In the genomic region with DNA sequence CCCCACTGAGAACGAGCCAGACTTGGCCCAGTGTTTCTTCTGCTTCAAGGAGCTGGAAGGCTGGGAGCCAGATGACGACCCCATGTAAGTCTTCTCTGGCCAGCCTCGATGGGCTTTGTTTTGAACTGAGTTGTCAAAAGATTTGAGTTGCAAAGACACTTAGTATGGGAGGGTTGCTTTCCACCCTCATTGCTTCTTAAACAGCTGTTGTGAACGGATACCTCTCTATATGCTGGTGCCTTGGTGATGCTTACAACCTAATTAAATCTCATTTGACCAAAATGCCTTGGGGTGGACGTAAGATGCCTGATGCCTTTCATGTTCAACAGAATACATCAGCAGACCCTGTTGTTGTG, we compare ENCODE assay signal across 9 cellular contexts. TPM values are rescaled to one million over a fixed set of nuclear protein-coding genes. Genes with fewer than 3 reads are reported as not detected.
DNase-seq lines count a peak whose midpoint lies in the region; ATAC-seq, FAIRE-seq and TF ChIP-seq lines count a peak whose summit lies in the region.
"Had no signal": no experiment of that assay in that cellular context is flagged by ENCODE, and none has a peak within 500 bp of the region (broad histone marks: within the 10 kb centered on the region; RNA-seq: fewer than 3 reads in every experiment).

No MANE protein-coding gene starts in this region.

- WGBS in transverse colon (ENCODE audit: low coverage in 1 of 2), 2 donors = 13 to 27% methylated on average over 2 to 5 of the region's 5 CpGs

- no peaks in the 10 kb centered on the region for H3K9me1 ChIP-seq in keratinocyte (ENCODE audit: control insufficient read depth, extremely low read depth, insufficient read depth, low read length)

- no peak for FAIRE-seq in keratinocyte (lab: Jason Lieb, UNC)

- peaks cover 0 to 10% of the 10 kb centered on the region in 2 experiments for H3K36me3 ChIP-seq in keratinocyte (ENCODE audit: control insufficient read depth in 2 of 2, extremely low read depth in 1 of 2, insufficient read depth in 2 of 2, low read length in 2 of 2)
- H3K36me3 ChIP-seq in transverse colon = no peaks in the 10 kb centered on the region
- H3K36me3 ChIP-seq: ovary had no signal

- H3K27ac ChIP-seq in keratinocyte (ENCODE audit: control insufficient read depth, insufficient read depth, low read length) (peak overlapping the region; percentile 51), transverse colon (peak overlapping the region in 1 of 4 donors; percentile 51)
- H3K27ac ChIP-seq: ovary had no signal

- H3K27me3 ChIP-seq in keratinocyte (ENCODE audit: control insufficient read depth, extremely low read depth, insufficient read depth, low read length) (no peaks in the 10 kb centered on the region), transverse colon (no peaks in the 10 kb centered on the region)
- H3K27me3 ChIP-seq: ovary had no signal

- in situ Hi-C loops in transverse colon (cut with MboI; ENCODE audit: low pct_ligation_motif_present in 1 of 4, low pct_unique_long_range_greater_than_20kb in 1 of 4, low sequenced_read_pairs in 3 of 4) = no loop called here

- no peak for DNase-seq in activated naive CD4-positive, alpha-beta T cell treated with anti-CD3 and anti-CD28 coated beads, Interleukin-2, amount 50 U/mL, for 16 hours
- DNase-seq in keratinocyte (ENCODE audit: low read depth, low spot score) = no peak
- DNase-seq in transverse colon = no peak
- no peak for DNase-seq in NCI-H1048 (lab: John Stamatoyannopoulos, UW)

- peak overlapping the region; percentile 91 for H2AFZ ChIP-seq in keratinocyte (ENCODE audit: control insufficient read depth, low read length)

- TF ChIP-seq CTCF in keratinocyte (optimal IDR thresholded peaks at IDR 0.05 in 1 of 3, IDR thresholded peaks at IDR 0.05 in 1 of 3, conservative IDR thresholded peaks at IDR 0.05 in 1 of 3; ENCODE audit: extremely low read depth in 1 of 3, insufficient read depth in 2 of 3, low read length in 3 of 3) (no peak), transverse colon (IDR thresholded peaks at IDR 0.05) (no peak)

- intact Hi-C loops in transverse colon (cut with DNase I; ENCODE audit: low total_unique reads) = no loop called here

- H3K9me3 Mint-ChIP-seq in activated naive CD4-positive, alpha-beta T cell treated with anti-CD3 and anti-CD28 coated beads, Interleukin-2, amount 50 U/mL, for 24 hours = no peaks in the 10 kb centered on the region
- no peaks in the 10 kb centered on the region for H3K9me3 Mint-ChIP-seq in activated T-helper 17 cell treated with anti-CD3 and anti-CD28 coated beads, Interleukin-2, amount 50 U/mL, for 72 hours

- TF ChIP-seq EP300 in transverse colon (IDR thresholded peaks at IDR 0.05; ENCODE audit: low read depth) = no peak

- H3K4me3 Mint-ChIP-seq in activated naive CD4-positive, alpha-beta T cell treated with anti-CD3 and anti-CD28 coated beads, Interleukin-2, amount 50 U/mL, for 24 hours = peak overlapping the region; percentile 81
- peak overlapping the region; percentile 90 for H3K4me3 Mint-ChIP-seq in activated T-helper 17 cell treated with anti-CD3 and anti-CD28 coated beads, Interleukin-2, amount 50 U/mL, for 72 hours

- peak overlapping the region; percentile 77 for H3K9ac ChIP-seq in keratinocyte (ENCODE audit: control insufficient read depth, extremely low read depth, insufficient read depth, low read length)

- H4K20me1 ChIP-seq in keratinocyte (ENCODE audit: control insufficient read depth, extremely low read depth, insufficient read depth, low read length) = no peaks in the 10 kb centered on the region

- no peak for ATAC-seq in activated T-helper 17 cell treated with anti-CD3 and anti-CD28 coated beads, Interleukin-2, amount 50 U/mL, for 72 hours (replicated peaks)
- ATAC-seq in GM18505 (IDR thresholded peaks at IDR 0.05; ENCODE audit: unreplicated experiment) = no peak
- ATAC-seq in HG03025 (IDR thresholded peaks at IDR 0.05; ENCODE audit: low FRiP score, unreplicated experiment) = no peak

- peaks cover 21% of the 10 kb centered on the region for H3K79me2 ChIP-seq in keratinocyte (ENCODE audit: control insufficient read depth, insufficient read depth, low read length)

- no peaks in the 10 kb centered on the region for H3K9me3 ChIP-seq in keratinocyte (ENCODE audit: control insufficient read depth, low read depth, low read length)
- H3K9me3 ChIP-seq in transverse colon = no peaks in the 10 kb centered on the region
- H3K9me3 ChIP-seq: ovary had no signal

- H3K4me3 ChIP-seq in keratinocyte (ENCODE audit: control insufficient read depth in 2 of 3, extremely low read depth in 1 of 3, insufficient read depth in 2 of 3, low read depth in 1 of 3, low read length in 3 of 3) = peak overlapping the region; percentile 60 to 98 (median 70)
- H3K4me3 ChIP-seq in transverse colon = peak overlapping the region in 3 of 4 donors; percentile 38 to 63 (median 62)

- H3K4me2 ChIP-seq in keratinocyte (ENCODE audit: control insufficient read depth, extremely low read depth, insufficient read depth, low read depth, low read length) = peak overlapping the region; percentile 88

- no peak for TF ChIP-seq POLR2A in transverse colon (IDR thresholded peaks at IDR 0.05)
- TF ChIP-seq POLR2A in GM18505 (IDR thresholded peaks at IDR 0.05; ENCODE audit: borderline replicate concordance, extremely low read depth, insufficient read depth, insufficient read length) = no peak

- H3K36me3 Mint-ChIP-seq in activated naive CD4-positive, alpha-beta T cell treated with anti-CD3 and anti-CD28 coated beads, Interleukin-2, amount 50 U/mL, for 24 hours = no peaks in the 10 kb centered on the region
- H3K36me3 Mint-ChIP-seq in activated T-helper 17 cell treated with anti-CD3 and anti-CD28 coated beads, Interleukin-2, amount 50 U/mL, for 72 hours (ENCODE audit: low read depth) = peaks cover 24% of the 10 kb centered on the region

- H3K27me3 Mint-ChIP-seq in activated naive CD4-positive, alpha-beta T cell treated with anti-CD3 and anti-CD28 coated beads, Interleukin-2, amount 50 U/mL, for 24 hours = no peaks in the 10 kb centered on the region
- H3K27me3 Mint-ChIP-seq in activated T-helper 17 cell treated with anti-CD3 and anti-CD28 coated beads, Interleukin-2, amount 50 U/mL, for 72 hours = no peaks in the 10 kb centered on the region

- H3K27ac Mint-ChIP-seq in activated naive CD4-positive, alpha-beta T cell treated with anti-CD3 and anti-CD28 coated beads, Interleukin-2, amount 50 U/mL, for 24 hours = no peak overlapping the region
- H3K27ac Mint-ChIP-seq in activated T-helper 17 cell treated with anti-CD3 and anti-CD28 coated beads, Interleukin-2, amount 50 U/mL, for 72 hours = peak overlapping the region; percentile 59

- H3K4me1 ChIP-seq in keratinocyte (ENCODE audit: control insufficient read depth, extremely low read depth, insufficient read depth, low read length) (peaks cover 10% of the 10 kb centered on the region), transverse colon (peaks cover 0 to 18% (median 10%) of the 10 kb centered on the region in 4 donors)

- dilution Hi-C loops in keratinocyte (cut with MboI; ENCODE audit: extremely low pct_ligation_motif_present, low sequenced_read_pairs) = no loop called here

- H3K4me1 Mint-ChIP-seq in activated naive CD4-positive, alpha-beta T cell treated with anti-CD3 and anti-CD28 coated beads, Interleukin-2, amount 50 U/mL, for 24 hours = peaks cover 4% of the 10 kb centered on the region
- H3K4me1 Mint-ChIP-seq in activated T-helper 17 cell treated with anti-CD3 and anti-CD28 coated beads, Interleukin-2, amount 50 U/mL, for 72 hours = no peaks in the 10 kb centered on the region

RNA-seq across cellular contexts. Expression of a gene that starts 0.6 kb away (rescaled TPM):
- 100 to 1,000 TPM in 1 of 2 donors, 10 to 100 TPM in 1; 68.6 to 104 TPM for total RNA-seq in activated T-helper 17 cell treated with anti-CD3 and anti-CD28 coated beads, Interleukin-2, amount 50 U/mL, for 72 hours
- 1.6 to 16.1 TPM (median 11.5 TPM) in 3 replicates for polyA plus RNA-seq in keratinocyte
- 0.72 TPM for polyA plus RNA-seq in keratinocyte (2011; ENCODE audit: low read depth)
- 2.3 and 2.6 TPM in 2 replicates for polyA plus RNA-seq in keratinocyte (2011; cell fraction: cytosol; rRNA removed)
- polyA plus RNA-seq in keratinocyte (2011; cell fraction: nucleus; rRNA removed) = 0.83 and 1.5 TPM in 2 replicates
- polyA plus RNA-seq in keratinocyte (2012; ENCODE audit: low replicate concordance) = 0.59 and 18.7 TPM in 2 replicates
- polyA minus RNA-seq in keratinocyte = 1.8 to 14.3 TPM (median 11.0 TPM) in 3 replicates
- polyA minus RNA-seq in keratinocyte (2011; cell fraction: cytosol; rRNA and poly(A)+ RNA removed) = 9.2 TPM
- polyA minus RNA-seq in keratinocyte (2011; cell fraction: nucleus; rRNA and poly(A)+ RNA removed) = 0.21 and 0.54 TPM in 2 replicates
- total RNA-seq in transverse colon = 1 to 10 TPM; 1.2 to 7.9 (median 3.6) TPM

RNA-seq across cellular contexts. Expression of a gene that starts 16.7 kb away (rescaled TPM):
- total RNA-seq in activated T-helper 17 cell treated with anti-CD3 and anti-CD28 coated beads, Interleukin-2, amount 50 U/mL, for 72 hours = not detected
- polyA plus RNA-seq in keratinocyte = not detected in 3 replicates
- not detected for polyA plus RNA-seq in keratinocyte (2011; ENCODE audit: low read depth)
- polyA plus RNA-seq in keratinocyte (2011; cell fraction: cytosol; rRNA removed) = not detected in 2 replicates
- polyA plus RNA-seq in keratinocyte (2011; cell fraction: nucleus; rRNA removed) = not detected in 2 replicates
- not detected in 2 replicates for polyA plus RNA-seq in keratinocyte (2012; ENCODE audit: low replicate concordance)
- not detected in 3 replicates for polyA minus RNA-seq in keratinocyte
- polyA minus RNA-seq in keratinocyte (2011; cell fraction: cytosol; rRNA and poly(A)+ RNA removed) = not detected
- polyA minus RNA-seq in keratinocyte (2011; cell fraction: nucleus; rRNA and poly(A)+ RNA removed) = not detected in 2 replicates
- not detected for total RNA-seq in transverse colon
- total RNA-seq: ovary had no signal

RNA-seq across cellular contexts. Expression of a gene that starts 27.5 kb away (rescaled TPM):
- 10 to 100 TPM; 44.2 to 59.4 TPM for total RNA-seq in activated T-helper 17 cell treated with anti-CD3 and anti-CD28 coated beads, Interleukin-2, amount 50 U/mL, for 72 hours
- polyA plus RNA-seq in keratinocyte = 21.6 to 32.4 TPM (median 26.7 TPM) in 3 replicates
- polyA plus RNA-seq in keratinocyte (2011; ENCODE audit: low read depth) = 8.1 TPM
- 41.6 and 43.8 TPM in 2 replicates for polyA plus RNA-seq in keratinocyte (2011; cell fraction: cytosol; rRNA removed)
- 40.5 and 55.5 TPM in 2 replicates for polyA plus RNA-seq in keratinocyte (2011; cell fraction: nucleus; rRNA removed)
- 28.3 and 30.8 TPM in 2 replicates for polyA plus RNA-seq in keratinocyte (2012; ENCODE audit: low replicate concordance)
- 18.7 to 65.4 TPM (median 36.1 TPM) in 3 replicates for polyA minus RNA-seq in keratinocyte
- polyA minus RNA-seq in keratinocyte (2011; cell fraction: cytosol; rRNA and poly(A)+ RNA removed) = 25.1 TPM
- 14.4 and 19.5 TPM in 2 replicates for polyA minus RNA-seq in keratinocyte (2011; cell fraction: nucleus; rRNA and poly(A)+ RNA removed)
- 10 to 100 TPM; 33.7 to 82.4 (median 60.4) TPM for total RNA-seq in transverse colon

RNA-seq across cellular contexts. Expression of a gene that starts 27.8 kb away (rescaled TPM):
- 100 to 1,000 TPM; 149 to 181 TPM for total RNA-seq in activated T-helper 17 cell treated with anti-CD3 and anti-CD28 coated beads, Interleukin-2, amount 50 U/mL, for 72 hours
- polyA plus RNA-seq in keratinocyte = 7.1 to 50.2 TPM (median 21.8 TPM) in 3 replicates
- not detected for polyA plus RNA-seq in keratinocyte (2011; ENCODE audit: low read depth)
- polyA plus RNA-seq in keratinocyte (2011; cell fraction: cytosol; rRNA removed) = 9.4 and 14.3 TPM in 2 replicates
- polyA plus RNA-seq in keratinocyte (2011; cell fraction: nucleus; rRNA removed) = 3.7 and 4.5 TPM in 2 replicates
- polyA plus RNA-seq in keratinocyte (2012; ENCODE audit: low replicate concordance) = 0.82 and 44.0 TPM in 2 replicates
- 8.5 to 52.2 TPM (median 34.7 TPM) in 3 replicates for polyA minus RNA-seq in keratinocyte
- 15.3 TPM for polyA minus RNA-seq in keratinocyte (2011; cell fraction: cytosol; rRNA and poly(A)+ RNA removed)
- polyA minus RNA-seq in keratinocyte (2011; cell fraction: nucleus; rRNA and poly(A)+ RNA removed) = 3.9 and 5.1 TPM in 2 replicates
- 10 to 100 TPM in 1 of 4 donors, 1 to 10 TPM in 3; 7.4 to 27.9 (median 9.4) TPM for total RNA-seq in transverse colon

RNA-seq across cellular contexts. Expression of a gene that starts 46.3 kb away (rescaled TPM):
- total RNA-seq in activated T-helper 17 cell treated with anti-CD3 and anti-CD28 coated beads, Interleukin-2, amount 50 U/mL, for 72 hours = 100 to 1,000 TPM in 1 of 2 donors, 10 to 100 TPM in 1; 90.4 to 118 TPM
- 98.8 to 298 TPM (median 103 TPM) in 3 replicates for polyA plus RNA-seq in keratinocyte
- polyA plus RNA-seq in keratinocyte (2011; ENCODE audit: low read depth) = 18.9 TPM
- polyA plus RNA-seq in keratinocyte (2011; cell fraction: cytosol; rRNA removed) = 152 and 214 TPM in 2 replicates
- 196 and 308 TPM in 2 replicates for polyA plus RNA-seq in keratinocyte (2011; cell fraction: nucleus; rRNA removed)
- polyA plus RNA-seq in keratinocyte (2012; ENCODE audit: low replicate concordance) = 92.0 and 197 TPM in 2 replicates
- 149 to 420 TPM (median 226 TPM) in 3 replicates for polyA minus RNA-seq in keratinocyte
- 340 TPM for polyA minus RNA-seq in keratinocyte (2011; cell fraction: cytosol; rRNA and poly(A)+ RNA removed)
- polyA minus RNA-seq in keratinocyte (2011; cell fraction: nucleus; rRNA and poly(A)+ RNA removed) = 94.0 and 134 TPM in 2 replicates
- total RNA-seq in transverse colon = 100 to 1,000 TPM; 102 to 121 (median 106) TPM

Comparison
In these comparisons a context has a peak if more than half of its experiments do, and no peak if none do; other contexts are left out.
1. RNA of a gene that starts 0.6 kb away (total RNA-seq): 68.6 to 104 TPM in activated T-helper 17 cell treated with anti-CD3 and anti-CD28 coated beads, Interleukin-2, amount 50 U/mL, for 72 hours; 1.2 to 7.9 TPM in transverse colon; every median in the first group is over 4 times any median in the second.